9 cellular contexts compared by ENCODE assay signal in genomic region chr3:186571644-186572013, GRCh38. TPM values are rescaled to one million over a fixed set of nuclear protein-coding genes. Genes with fewer than 3 reads are reported as not detected.
DNase-seq lines count a peak whose midpoint lies in the region; ATAC-seq and TF ChIP-seq lines count a peak whose summit lies in the region.
"Had no signal": no experiment of that assay in that cellular context is flagged by ENCODE, and none has a peak within 500 bp of the region (broad histone marks: within the 10 kb centered on the region; RNA-seq: fewer than 3 reads in every experiment).

No MANE protein-coding gene starts in this region.

- peaks cover 12% of the 10 kb centered on the region for H3K36me3 Mint-ChIP-seq in mesothelial cell of epicardium

- POLR2A ChIA-PET in AG04450 (lab: Yijun Ruan, JAX): no interaction called here
- POLR2A ChIA-PET in HEK293T (lab: Yijun Ruan, JAX): no interaction called here

- no peak overlapping the region for H3K27ac ChIP-seq in AG04450 (ENCODE audit: low read depth, low read length)
- no peak overlapping the region for H3K27ac ChIP-seq in HUES6 (ENCODE audit: low read depth, low read length)

- H3K27ac Mint-ChIP-seq in mesothelial cell of epicardium: peak overlapping the region; percentile 99

- peak overlapping the region; percentile 74 for H3K4me3 ChIP-seq in AG04450 (ENCODE audit: low read depth, low read length)
- peak overlapping the region; percentile 98 for H3K4me3 ChIP-seq in HUES6 (ENCODE audit: low read depth, low read length)
- peak overlapping the region; percentile 96 for H3K4me3 ChIP-seq in astrocyte of the cerebellum (ENCODE audit: low read depth, low read length)

- CTCF ChIA-PET in AG04450 (lab: Charles Lee): interaction anchor here (2.0 to 10.3 kb wide), 2 partner anchors 31 to 44 kb away, joined by 8 to 78 read pairs; no protein-coding TSS in a partner anchor
- CTCF ChIA-PET in HEK293T (lab: Yijun Ruan, JAX): interaction anchor here (0.7 kb wide), 1 partner anchor 84 kb away, joined by 3 read pairs; no protein-coding TSS in a partner anchor

- peaks cover 11% of the 10 kb centered on the region for H3K4me1 ChIP-seq in HUES6 (ENCODE audit: control insufficient read depth, insufficient read depth, low read length)

- H3K4me1 Mint-ChIP-seq in mesothelial cell of epicardium: peaks cover 28% of the 10 kb centered on the region

- ATAC-seq in HG03520 (IDR thresholded peaks at IDR 0.05; ENCODE audit: unreplicated experiment): no peak

- H3K9me3 Mint-ChIP-seq in mesothelial cell of epicardium: no peaks in the 10 kb centered on the region

- no peak for TF ChIP-seq CTCF in AG04450 (IDR thresholded peaks at IDR 0.05; ENCODE audit: low read depth, low read length)
- no peak for TF ChIP-seq CTCF in astrocyte of the cerebellum (IDR thresholded peaks at IDR 0.05; ENCODE audit: low read depth, low read length, missing control alignments)
- no peak for TF ChIP-seq CTCF in mesothelial cell of epicardium (IDR thresholded peaks at IDR 0.05; ENCODE audit: unreplicated experiment)

- H3K4me3 Mint-ChIP-seq in mesothelial cell of epicardium: peak overlapping the region; percentile 80

- no peaks in the 10 kb centered on the region for H3K27me3 ChIP-seq in AG04450 (ENCODE audit: control insufficient read depth, insufficient read depth, low read length)
- H3K27me3 ChIP-seq in HUES6 (ENCODE audit: control insufficient read depth, insufficient read depth, low read length): no peaks in the 10 kb centered on the region

- H3K9me3 ChIP-seq in AG04450 (ENCODE audit: control insufficient read depth, insufficient read depth, low read length): no peaks in the 10 kb centered on the region; the same call in 1 of the 2 replicates
- no peaks in the 10 kb centered on the region for H3K9me3 ChIP-seq in HUES6 (ENCODE audit: control insufficient read depth, insufficient read depth, low read depth, low read length)

- no peaks in the 10 kb centered on the region for H3K27me3 Mint-ChIP-seq in mesothelial cell of epicardium (ENCODE audit: low read depth)

- no peak for DNase-seq in AG04450 (ENCODE audit: low read depth, low spot score)
- DNase-seq in astrocyte of the cerebellum (ENCODE audit: low read depth): no peak
- DNase-seq in mesothelial cell of epicardium (ENCODE audit: low spot score in 2 of 2, unreplicated experiment in 2 of 2): no peak
- no peak for DNase-seq in HEK293T (ENCODE audit: extremely low spot score)
- DNase-seq in NCI-H1417 treated with DMSO at 0.1 percent for 48 hours (lab: John Stamatoyannopoulos, UW): no peak
- DNase-seq in AG20443 (ENCODE audit: low spot score): no peak
- DNase-seq: NCI-H1436 treated with DMSO at 0.1 percent for 48 hours had no signal

- peaks cover 39% of the 10 kb centered on the region for H3K36me3 ChIP-seq in HUES6 (ENCODE audit: control insufficient read depth, insufficient read depth, low read length)

- peak overlapping the region; percentile 89 for H3K9ac ChIP-seq in HUES6 (ENCODE audit: low read length)

- in situ Hi-C loops in astrocyte of the cerebellum (cut with HindIII; ENCODE audit: low sequenced_read_pairs): no loop called here

TF ChIP-seq in HEK293T, 16 proteins besides CTCF, POLR2A, EP300 and RAD21:
- TF ChIP-seq L3MBTL2 (conservative IDR thresholded peaks at IDR 0.05): no peak
- TF ChIP-seq LEF1 (IDR thresholded peaks at IDR 0.05; ENCODE audit: borderline replicate concordance): no peak
- TF ChIP-seq FOXK2 (IDR thresholded peaks at IDR 0.05): no peak
- no peak for TF ChIP-seq FOXA1 (IDR thresholded peaks at IDR 0.05)
- no peak for TF ChIP-seq PKNOX1 (IDR thresholded peaks at IDR 0.05)
- no peak for TF ChIP-seq SUZ12 (IDR thresholded peaks at IDR 0.05)
- TF ChIP-seq FOXM1 (IDR thresholded peaks at IDR 0.05; ENCODE audit: borderline replicate concordance): no peak
- no peak for TF ChIP-seq CTBP1 (IDR thresholded peaks at IDR 0.05; ENCODE audit: borderline replicate concordance)
- no peak for TF ChIP-seq HDGF (IDR thresholded peaks at IDR 0.05; ENCODE audit: borderline replicate concordance)
- no peak for TF ChIP-seq BHLHE40 (IDR thresholded peaks at IDR 0.05; ENCODE audit: borderline replicate concordance)
- TF ChIP-seq ZNF384 (IDR thresholded peaks at IDR 0.05): no peak
- no peak for TF ChIP-seq SP1 (IDR thresholded peaks at IDR 0.05)
- no peak for TF ChIP-seq TARDBP (IDR thresholded peaks at IDR 0.05)
- no peak for TF ChIP-seq ARNT (IDR thresholded peaks at IDR 0.05)
- TF ChIP-seq ELF4 (IDR thresholded peaks at IDR 0.05): no peak

RNA-seq across cellular contexts. Expression of gene DNAJB11, which starts 1.1 kb away (rescaled TPM):
- 43.6 and 56.2 TPM in 2 replicates for polyA plus RNA-seq in AG04450 (2011; rRNA removed)
- 12.6 and 17.5 TPM in 2 replicates for polyA minus RNA-seq in AG04450 (2011; rRNA and poly(A)+ RNA removed)
- total RNA-seq in mesothelial cell of epicardium: 52.1 to 55.2 TPM (median 55.2 TPM) in 3 replicates

RNA-seq across cellular contexts. Expression of gene TBCCD1, which starts 4.5 kb away (rescaled TPM):
- polyA plus RNA-seq in AG04450 (2011; rRNA removed): 10.5 and 13.1 TPM in 2 replicates
- 10.7 and 14.7 TPM in 2 replicates for polyA minus RNA-seq in AG04450 (2011; rRNA and poly(A)+ RNA removed)
- 12.2 to 14.5 TPM (median 12.4 TPM) in 3 replicates for total RNA-seq in mesothelial cell of epicardium

RNA-seq across cellular contexts. Expression of gene CRYGS, which starts 27.4 kb away (rescaled TPM):
- 1.6 and 2.0 TPM in 2 replicates for polyA plus RNA-seq in AG04450 (2011; rRNA removed)
- 1.3 and 1.6 TPM in 2 replicates for polyA minus RNA-seq in AG04450 (2011; rRNA and poly(A)+ RNA removed)
- total RNA-seq in mesothelial cell of epicardium: 4.0 to 4.5 TPM (median 4.4 TPM) in 3 replicates

RNA-seq across cellular contexts. Expression of gene AHSG, which starts 41.2 kb away (rescaled TPM):
- polyA plus RNA-seq in AG04450 (2011; rRNA removed): not detected in 2 replicates
- not detected in 2 replicates for polyA minus RNA-seq in AG04450 (2011; rRNA and poly(A)+ RNA removed)
- total RNA-seq in mesothelial cell of epicardium: 0.14 TPM in 1 of 3 replicates, not detected in the others
